Comparison of ENCODE assay signal across 1 cellular context in the genomic region with DNA sequence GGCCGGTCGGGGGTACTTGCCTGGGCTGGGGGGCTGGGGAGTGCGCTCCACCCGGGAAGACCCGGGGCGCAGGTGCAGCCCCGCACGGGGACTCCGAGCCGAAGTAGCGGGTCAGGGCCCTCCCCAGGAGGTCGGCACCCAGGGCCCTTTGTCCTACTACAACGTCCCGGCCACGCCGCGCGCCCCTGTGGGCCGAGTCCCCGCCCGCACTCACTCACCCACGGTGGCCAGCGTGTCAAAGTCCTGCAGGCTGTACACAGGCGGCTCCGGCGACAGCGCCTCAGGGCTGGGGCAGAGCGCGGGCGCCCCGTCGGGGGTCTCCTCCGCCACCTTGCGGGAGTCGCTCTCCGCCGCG.
TF ChIP-seq lines count a peak whose summit lies in the region.

No MANE protein-coding gene starts in this region.

TF ChIP-seq in endothelial cell of umbilical vein, 7 proteins besides CTCF, POLR2A, EP300 and RAD21 (continued from another document):
- TF ChIP-seq, protein P1, sequence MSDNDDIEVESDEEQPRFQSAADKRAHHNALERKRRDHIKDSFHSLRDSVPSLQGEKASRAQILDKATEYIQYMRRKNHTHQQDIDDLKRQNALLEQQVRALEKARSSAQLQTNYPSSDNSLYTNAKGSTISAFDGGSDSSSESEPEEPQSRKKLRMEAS (IDR thresholded peaks at IDR 0.05; ENCODE audit: insufficient read depth, insufficient read length) = no peak
- no peak for TF ChIP-seq MYC (IDR thresholded peaks at IDR 0.05; ENCODE audit: low read depth, low read length)
- TF ChIP-seq FOS (IDR thresholded peaks at IDR 0.05; ENCODE audit: borderline replicate concordance, insufficient read depth, low read length) = no peak
- no peak for TF ChIP-seq GATA2 (IDR thresholded peaks at IDR 0.05; ENCODE audit: insufficient read depth, insufficient read length, low read depth, low read length)
TF ChIP-seq in endothelial cell of umbilical vein: peak in this region for 0.
